30 cellular contexts compared by ENCODE assay signal in the genomic region with DNA sequence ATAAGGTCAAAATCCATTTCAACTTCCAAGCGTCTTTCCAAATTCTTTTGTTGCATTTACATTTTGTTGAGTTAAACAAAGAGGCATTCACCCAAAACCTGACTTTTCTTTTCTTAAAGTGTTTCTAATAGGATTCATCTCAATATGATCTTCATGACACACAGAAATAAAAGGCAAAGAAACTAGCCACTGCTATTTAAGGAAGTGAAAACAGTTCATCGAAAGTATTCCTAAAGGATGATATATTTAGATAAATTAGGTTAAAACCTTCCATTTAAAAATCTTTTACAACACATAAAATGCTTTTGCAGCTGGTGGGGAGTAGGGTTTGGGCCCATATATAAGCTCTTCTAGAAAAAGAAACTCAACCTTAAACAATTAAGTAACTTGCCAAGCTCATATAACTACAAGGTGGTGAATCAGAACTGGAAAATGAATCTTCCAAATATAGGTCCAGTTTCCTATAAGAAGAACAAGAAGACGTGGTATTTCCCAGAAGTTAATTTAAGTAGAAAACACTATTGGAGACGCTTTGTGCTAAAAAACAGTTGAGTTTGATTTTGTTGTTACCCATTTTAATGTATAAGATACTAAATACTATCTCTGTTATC.
"Had no signal": no experiment of that assay in that cellular context is flagged by ENCODE, and none has a peak within 500 bp of the region (broad histone marks: within the 10 kb centered on the region; RNA-seq: fewer than 3 reads in every experiment).

No MANE protein-coding gene starts in this region.

- DNase-seq: dermis blood vessel endothelial cell; effector memory CD4-positive, alpha-beta T cell; foreskin melanocyte; glutamatergic neuron; heart right ventricle; hippocampal formation; left cardiac atrium; left lung; mesenchymal stem cell; mucosa of descending colon; naive B cell; nephron progenitor cell; occipital lobe; ovary; posterior cingulate gyrus; psoas muscle; right cardiac atrium; sigmoid colon; stimulated activated CD4-positive, alpha-beta T cell treated with anti-CD3 and anti-CD28 coated beads, Interleukin-2, amount 100 ng/mL, for 24 hours; stimulated activated CD4-positive, alpha-beta T cell treated with anti-CD3 and anti-CD28 coated beads, Interleukin-4, amount 100 ng/mL, for 24 hours; stimulated activated naive CD8-positive, alpha-beta T cell treated with anti-CD3 and anti-CD28 coated beads, Interleukin-15, Interleukin-2, amounts not matched to agents 100 U/mL and 50 U/mL, for 24 hours; substantia nigra; testis; tibial artery had no signal

- ATAC-seq: heart right ventricle; left cardiac atrium; left lung; mucosa of descending colon; psoas muscle; right cardiac atrium; stimulated activated memory B cell treated with anti-CD40 and anti-IgM and Interleukin-4, amounts not matched to agents 10 μg/mL and 1 μg/mL and 100 μg/mL, for 72 hours; stimulated activated naive CD8-positive, alpha-beta T cell treated with anti-CD3 and anti-CD28 coated beads, Interleukin-15, Interleukin-2, amounts not matched to agents 100 U/mL and 50 U/mL, for 24 hours had no signal

- H3K27ac Mint-ChIP-seq: mesothelial cell of epicardium; naive B cell; nephron progenitor cell; stimulated activated memory B cell treated with anti-CD40 and anti-IgM and Interleukin-4, amounts not matched to agents 10 μg/mL and 1 μg/mL and 100 μg/mL, for 72 hours; type B pancreatic cell had no signal

- H3K4me3 Mint-ChIP-seq: mesothelial cell of epicardium; naive B cell; nephron progenitor cell; stimulated activated memory B cell treated with anti-CD40 and anti-IgM and Interleukin-4, amounts not matched to agents 10 μg/mL and 1 μg/mL and 100 μg/mL, for 72 hours; type B pancreatic cell had no signal

- H3K4me1 Mint-ChIP-seq: mesothelial cell of epicardium; naive B cell; stimulated activated memory B cell treated with anti-CD40 and anti-IgM and Interleukin-4, amounts not matched to agents 10 μg/mL and 1 μg/mL and 100 μg/mL, for 72 hours had no signal

- H3K4me3 ChIP-seq: esophagus muscularis mucosa, heart right ventricle, left lung, mucosa of descending colon, ovary, psoas muscle, sigmoid colon, testis, tibial artery had no signal

- H3K36me3 Mint-ChIP-seq: mesothelial cell of epicardium, type B pancreatic cell had no signal

- FAIRE-seq: endothelial cell of umbilical vein, islet of Langerhans had no signal
